ENCODE assay signal across 26 cellular contexts in genomic region chr1:216521477-216521876, GRCh38.
"Had no signal": no experiment of that assay in that cellular context is flagged by ENCODE, and none has a peak within 500 bp of the region (broad histone marks: within the 10 kb centered on the region; RNA-seq: fewer than 3 reads in every experiment).

No MANE protein-coding gene starts in this region.

- H3K9me3 ChIP-seq: lower lobe of right lung, pancreas, prostate gland, stomach, testis, thyroid gland, transverse colon, upper lobe of left lung, vagina had no signal

- DNase-seq: islet precursor cell; lower lobe of right lung; mammary epithelial cell; mesenchymal stem cell; naive thymus-derived CD8-positive, alpha-beta T cell; nucleus accumbens; pancreas; posterior cingulate gyrus; retina; right cardiac atrium; stimulated activated CD4-positive, alpha-beta T cell treated with anti-CD3 and anti-CD28 coated beads, Interleukin-12 subunit alpha, Interleukin-12 subunit beta, amount 100 ng/mL, for 4 hours; stimulated activated CD4-positive, alpha-beta T cell treated with anti-CD3 and anti-CD28 coated beads, Interleukin-15, amount 100 ng/mL, for 24 hours; stimulated activated CD4-positive, alpha-beta T cell treated with anti-CD3 and anti-CD28 coated beads, Interleukin-2, amount 100 ng/mL, for 24 hours; stimulated activated CD4-positive, alpha-beta T cell treated with anti-CD3 and anti-CD28 coated beads, Interleukin-4, amount 100 ng/mL, for 1 hour; stimulated activated naive B cell treated with anti-CD40 and anti-IgM and Interleukin-4, amounts not matched to agents 10 μg/mL and 1 μg/mL and 100 μg/mL, for 72 hours; stimulated activated naive CD8-positive, alpha-beta T cell treated with anti-CD3 and anti-CD28 coated beads, Interleukin-15, Interleukin-2, amounts not matched to agents 100 U/mL and 50 U/mL, for 24 hours; stomach; testis; thyroid gland; transverse colon; upper lobe of left lung had no signal

- H3K36me3 ChIP-seq: lower lobe of right lung, pancreas, prostate gland, stomach, thyroid gland, transverse colon, upper lobe of left lung, vagina had no signal

- H3K9me3 Mint-ChIP-seq: nephron had no signal

- H3K27me3 ChIP-seq: pancreas, stomach, testis, thyroid gland, transverse colon, upper lobe of left lung, vagina had no signal

- H3K4me1 ChIP-seq: lower lobe of right lung, pancreas, prostate gland, testis, thyroid gland, transverse colon, vagina had no signal

- H3K27ac Mint-ChIP-seq: naive thymus-derived CD8-positive, alpha-beta T cell; nephron; stimulated activated naive B cell treated with anti-CD40 and anti-IgM and Interleukin-4, amounts not matched to agents 10 μg/mL and 1 μg/mL and 100 μg/mL, for 72 hours had no signal

- H3K4me1 Mint-ChIP-seq: naive thymus-derived CD8-positive, alpha-beta T cell; nephron had no signal

- H3K36me3 Mint-ChIP-seq: naive thymus-derived CD8-positive, alpha-beta T cell; stimulated activated naive B cell treated with anti-CD40 and anti-IgM and Interleukin-4, amounts not matched to agents 10 μg/mL and 1 μg/mL and 100 μg/mL, for 72 hours had no signal

- FAIRE-seq: pancreas had no signal

- H3K4me3 ChIP-seq: lower lobe of right lung, pancreas, prostate gland, skin epidermis, stomach, testis, thyroid gland, transverse colon, upper lobe of left lung, vagina had no signal

- H3K27me3 Mint-ChIP-seq: naive thymus-derived CD8-positive, alpha-beta T cell; stimulated activated naive B cell treated with anti-CD40 and anti-IgM and Interleukin-4, amounts not matched to agents 10 μg/mL and 1 μg/mL and 100 μg/mL, for 72 hours had no signal

- H3K4me3 Mint-ChIP-seq: naive thymus-derived CD8-positive, alpha-beta T cell; nephron; neural crest cell; stimulated activated naive B cell treated with anti-CD40 and anti-IgM and Interleukin-4, amounts not matched to agents 10 μg/mL and 1 μg/mL and 100 μg/mL, for 72 hours had no signal
